In genomic region chr18:3248062-3248669, GRCh38 we compare ENCODE assay signal across 8 cellular contexts.
DNase-seq lines count a peak whose midpoint lies in the region; ATAC-seq and TF ChIP-seq lines count a peak whose summit lies in the region.

No MANE protein-coding gene starts in this region.

- H3K27ac ChIP-seq in KOPT-K1 (ENCODE audit: low read depth, low read length, poor library complexity, severe bottlenecking): peak overlapping the region; percentile 92
- peak overlapping the region; percentile 91 for H3K27ac ChIP-seq in angular gyrus (ENCODE audit: low read depth, low read length)
- peak overlapping the region; percentile 97 for H3K27ac ChIP-seq in stomach smooth muscle (ENCODE audit: low read length)

- H3K27me3 ChIP-seq in stomach smooth muscle (ENCODE audit: control insufficient read depth in 1 of 2, insufficient read depth in 2 of 2, low read length in 2 of 2): no peaks in the 10 kb centered on the region

- in situ Hi-C loops in GM13976 (cut with MboI; ENCODE audit: low sequenced_read_pairs, unreplicated experiment): loop anchor here (5.0 to 10.0 kb wide), 2 partner anchors 253 to 316 kb away; no protein-coding TSS in a partner anchor

- H3K9me3 ChIP-seq in ES-I3 (ENCODE audit: control insufficient read depth, insufficient read depth, low read length) (no peaks in the 10 kb centered on the region), KOPT-K1 (ENCODE audit: insufficient read depth, low read length, poor library complexity, severe bottlenecking) (no peaks in the 10 kb centered on the region), stomach smooth muscle (ENCODE audit: control insufficient read depth in 2 of 2, low read length in 2 of 2) (no peaks in the 10 kb centered on the region)

- H3K4me3 ChIP-seq in stomach smooth muscle (ENCODE audit: low read length in 2 of 2): peak overlapping the region; percentile 92 to 96

- peaks cover 13% of the 10 kb centered on the region for H3K36me3 ChIP-seq in ES-I3 (ENCODE audit: insufficient read depth, low read length)
- H3K36me3 ChIP-seq in KOPT-K1 (ENCODE audit: insufficient read depth, low read length): peaks cover 19% of the 10 kb centered on the region
- peaks cover 0 to under 1% of the 10 kb centered on the region in 2 donors for H3K36me3 ChIP-seq in stomach smooth muscle (ENCODE audit: control insufficient read depth in 2 of 2, insufficient read depth in 2 of 2, low read length in 2 of 2)

- no peak for ATAC-seq in GM19463 (IDR thresholded peaks at IDR 0.05; ENCODE audit: unreplicated experiment)
- no peak for ATAC-seq in HG02798 (IDR thresholded peaks at IDR 0.05; ENCODE audit: poor library complexity, unreplicated experiment)

- DNase-seq in inferior parietal cortex (ENCODE audit: extremely low spot score): peak; percentile 21
- no peak for DNase-seq in GM13976 (ENCODE audit: low spot score)

- H3K4me1 ChIP-seq in ES-I3 (ENCODE audit: insufficient read depth, low read length) (peaks cover 8% of the 10 kb centered on the region; the same call in 1 of the 2 replicates), stomach smooth muscle (ENCODE audit: control insufficient read depth, insufficient read depth, low read length) (peaks cover 12% of the 10 kb centered on the region)

- TF ChIP-seq CTCF in GM13976 (IDR thresholded peaks at IDR 0.05; ENCODE audit: borderline replicate concordance, control extremely low read depth, extremely low read depth, insufficient read depth, missing control alignments): no peak

- H3K9ac ChIP-seq in ES-I3 (ENCODE audit: low read depth, low read length) (peak overlapping the region; percentile 64), stomach smooth muscle (ENCODE audit: low read length in 2 of 2) (peak overlapping the region; percentile 86 to 96)
